ENCODE assay signal across 16 cellular contexts in genomic region chr6:27143474-27144026, GRCh38.
A peak's percentile ranks its signal among the peaks of the same experiment; 100 is the strongest.
DNase-seq lines count a peak whose midpoint lies in the region; ATAC-seq, FAIRE-seq and TF ChIP-seq lines count a peak whose summit lies in the region.
"Had no signal": no experiment of that assay in that cellular context is flagged by ENCODE, and none has a peak within 500 bp of the region (broad histone marks: within the 10 kb centered on the region; RNA-seq: fewer than 3 reads in every experiment).

No MANE protein-coding gene starts in this region.

- POLR2A ChIA-PET in CD8-positive, alpha-beta memory T cell (lab: Charles Lee), result interaction anchor here (1.2 to 6.1 kb wide), 3 partner anchors 11 to 1100 kb away, joined by 3 to 231 read pairs (median 39); a partner anchor contains a TSS
- POLR2A ChIA-PET in K562 (lab: Yijun Ruan, JAX), result interaction anchor here (0.5 to 10.6 kb wide), 12 partner anchors 12 to 1797 kb away, joined by 3 to 726 read pairs (median 4); a partner anchor contains a TSS

- H3K4me1 ChIP-seq in CD8-positive, alpha-beta memory T cell (ENCODE audit: insufficient read depth, low read length), result peaks cover 43% of the 10 kb centered on the region
- H3K4me1 ChIP-seq in OCI-LY1 (ENCODE audit: insufficient read depth, low read length, severe bottlenecking), result peaks cover 70% of the 10 kb centered on the region
- peaks cover 8 to 11% of the 10 kb centered on the region in 2 experiments; a peak in 4 of 5 replicates for H3K4me1 ChIP-seq in K562 (replicated peaks in 1 of 2; ENCODE audit: control insufficient read depth in 2 of 2, insufficient read depth in 2 of 2, low read length in 2 of 2)
- H3K4me1 ChIP-seq: SJCRH30 had no signal

- H3K79me2 ChIP-seq in OCI-LY1 (ENCODE audit: insufficient read depth, low read length) (no peaks in the 10 kb centered on the region), K562 (ENCODE audit: control insufficient read depth, insufficient read depth, low read length) (peaks cover 96% of the 10 kb centered on the region)

- BruUV-seq in K562 (replicated peaks; lab: Mats Ljungman, UMichigan), result no TSS peak

- H3K9me3 Mint-ChIP-seq in CD8-positive, alpha-beta memory T cell, result no peaks in the 10 kb centered on the region

- peaks cover 39 to 52% (median 40%) of the 10 kb centered on the region in 3 donors for H3K4me1 Mint-ChIP-seq in CD8-positive, alpha-beta memory T cell

- CTCF ChIA-PET in CD8-positive, alpha-beta memory T cell (lab: Charles Lee), result interaction anchor here (0.7 to 6.5 kb wide), 4 partner anchors 11 to 33 kb away, joined by 3 to 80 read pairs (median 16); a partner anchor contains a TSS
- CTCF ChIA-PET in K562 (lab: Yijun Ruan, JAX; ENCODE audit: low intra/inter-chr PET ratio), result no interaction called here

- H3K9me1 ChIP-seq in K562 (ENCODE audit: control insufficient read depth, insufficient read depth, low read length), result no peaks in the 10 kb centered on the region

- TF ChIP-seq CTCF in 22Rv1 (IDR thresholded peaks at IDR 0.05) (no peak), OCI-LY1 (IDR thresholded peaks at IDR 0.05; ENCODE audit: low read length) (no peak), K562 (IDR thresholded peaks at IDR 0.05 in 2 of 3, conservative IDR thresholded peaks at IDR 0.05 in 1 of 3; ENCODE audit: insufficient read depth in 2 of 3, low read depth in 1 of 3, low read length in 3 of 3) (no peak), brain microvascular endothelial cell (IDR thresholded peaks at IDR 0.05; ENCODE audit: low read depth, low read length, missing control alignments) (no peak)

- H3K36me3 ChIP-seq in CD8-positive, alpha-beta memory T cell (ENCODE audit: insufficient read depth, low read length), result no peaks in the 10 kb centered on the region
- H3K36me3 ChIP-seq in OCI-LY1 (ENCODE audit: insufficient read depth, low read length) (peaks cover 4% of the 10 kb centered on the region; the same call in 1 of the 2 replicates), K562 (ENCODE audit: control insufficient read depth, insufficient read depth, low read length) (peaks cover 66% of the 10 kb centered on the region), brain microvascular endothelial cell (replicated peaks) (no peaks in the 10 kb centered on the region)
- H3K36me3 ChIP-seq: SJCRH30 had no signal

- DNase-seq in CD8-positive, alpha-beta memory T cell, result no peak
- DNase-seq in K562 (ENCODE audit: extremely low read depth in 1 of 4, low spot score in 3 of 4), result peak in 1 of 4 experiments; percentile 43
- no peak for DNase-seq in Right ventricle myocardium inferior (ENCODE audit: missing footprints)
- no peak for DNase-seq in NCI-H2107 (lab: John Stamatoyannopoulos, UW)
- no peak for DNase-seq in brain microvascular endothelial cell
- DNase-seq: amygdala; dorsolateral prefrontal cortex; foreskin fibroblast; NCI-H510A; SJCRH30; stimulated activated CD4-positive, alpha-beta T cell treated with anti-CD3 and anti-CD28 coated beads, Interleukin-15, amount 100 ng/mL, for 24 hours had no signal

- no peaks in the 10 kb centered on the region for H3K9me3 ChIP-seq in CD8-positive, alpha-beta memory T cell (ENCODE audit: low read length)
- no peaks in the 10 kb centered on the region for H3K9me3 ChIP-seq in OCI-LY1 (ENCODE audit: low read length)
- no peaks in the 10 kb centered on the region for H3K9me3 ChIP-seq in K562 (replicated peaks; ENCODE audit: control insufficient read depth, insufficient read depth, low read depth, low read length)
- H3K9me3 ChIP-seq: SJCRH30 had no signal

- H3K9ac ChIP-seq in OCI-LY1 (ENCODE audit: low read length) (peak overlapping the region; percentile 53), K562 (ENCODE audit: insufficient read depth in 1 of 2, low read depth in 2 of 2, low read length in 2 of 2) (peak overlapping the region; percentile 57 to 74)

- peak overlapping the region in 5 of 7 donors; percentile 7 to 73 (median 34) for H3K4me3 Mint-ChIP-seq in CD8-positive, alpha-beta memory T cell

- peak overlapping the region in 7 of 8 donors; percentile 6 to 76 (median 35) for H3K27ac Mint-ChIP-seq in CD8-positive, alpha-beta memory T cell

- TF ChIP-seq POLR2A in K562 (conservative IDR thresholded peaks at IDR 0.05), result 0 out of 2 replicates have a peak, but pooled peaks have one; percentile 55

- H4K20me1 ChIP-seq in OCI-LY1 (ENCODE audit: insufficient read depth, low read length), result no peaks in the 10 kb centered on the region
- peaks cover 32% of the 10 kb centered on the region for H4K20me1 ChIP-seq in K562 (replicated peaks; ENCODE audit: control insufficient read depth, insufficient read depth, low read length)

- TF ChIP-seq RAD21 in K562 (CRISPR knock-in tag; conservative IDR thresholded peaks at IDR 0.05 in 1 of 2, IDR thresholded peaks at IDR 0.05 in 1 of 2), result no peak

- peaks cover 2 to 14% (median 3%) of the 10 kb centered on the region in 3 donors for H3K36me3 Mint-ChIP-seq in CD8-positive, alpha-beta memory T cell

- H3K4me2 ChIP-seq in OCI-LY1 (ENCODE audit: low read length), result peak overlapping the region; percentile 80; the same call in 1 of the 2 replicates
- peak overlapping the region; percentile 98 for H3K4me2 ChIP-seq in K562 (ENCODE audit: insufficient read depth, low read length)

- intact Hi-C loops in K562 (cut with micrococcal nuclease), result loop anchor here (10.0 kb wide), 1 partner anchor 859 kb away; a partner anchor contains a TSS
- intact Hi-C loops in Right ventricle myocardium inferior (cut with DNase I), result no loop called here

- H3K9me2 ChIP-seq in OCI-LY1 (ENCODE audit: low read depth, low read length), result no peaks in the 10 kb centered on the region

- H3K27me3 ChIP-seq in CD8-positive, alpha-beta memory T cell (ENCODE audit: insufficient read depth, low read length, poor library complexity, severe bottlenecking), result no peaks in the 10 kb centered on the region
- H3K27me3 ChIP-seq in OCI-LY1 (ENCODE audit: insufficient read depth, low read length) (no peaks in the 10 kb centered on the region), K562 (ENCODE audit: control insufficient read depth in 2 of 2, insufficient read depth in 2 of 2, low read length in 2 of 2) (no peaks in the 10 kb centered on the region), brain microvascular endothelial cell (replicated peaks) (no peaks in the 10 kb centered on the region)
- H3K27me3 ChIP-seq: neutrophil, SJCRH30 had no signal

- in situ Hi-C loops in K562 (cut with MboI), result no loop called here
- in situ Hi-C loops in brain microvascular endothelial cell (cut with HindIII; ENCODE audit: low pct_ligation_motif_present, low sequenced_read_pairs), result no loop called here

- no peak for TF ChIP-seq EP300 in K562 (IDR thresholded peaks at IDR 0.05; ENCODE audit: low read length)

- ATAC-seq in K562 (no peak), Right ventricle myocardium inferior (no peak), HG02642 (IDR thresholded peaks at IDR 0.05; ENCODE audit: poor library complexity, unreplicated experiment) (no peak)

- peaks cover 0 to 3% of the 10 kb centered on the region in 2 donors for H3K27me3 Mint-ChIP-seq in CD8-positive, alpha-beta memory T cell

- no peak overlapping the region for H2AFZ ChIP-seq in OCI-LY1 (ENCODE audit: low read length)
- H2AFZ ChIP-seq in K562 (ENCODE audit: low read depth, low read length), result no peak overlapping the region

- H3K4me3 ChIP-seq in CD8-positive, alpha-beta memory T cell (ENCODE audit: low read length), result no peak overlapping the region
- H3K4me3 ChIP-seq in OCI-LY1 (ENCODE audit: low read depth, low read length, poor library complexity, severe bottlenecking), result no peak overlapping the region
- peak overlapping the region; percentile 71 for H3K4me3 ChIP-seq in K562
- H3K4me3 ChIP-seq in brain microvascular endothelial cell (ENCODE audit: low read depth, low read length), result no peak overlapping the region
- H3K4me3 ChIP-seq: SJCRH30 had no signal

- FAIRE-seq in K562 (lab: Jason Lieb, UNC), result no peak
- FAIRE-seq: H1 had no signal

- 0% methylated on average over 2 of the region's 2 CpGs for WGBS in K562 (ENCODE audit: insufficient coverage, low coverage, missing lambda C conversion rate)

- peaks cover 34% of the 10 kb centered on the region for H3F3A ChIP-seq in OCI-LY1 (ENCODE audit: insufficient read depth, low read length)

- H3K27ac ChIP-seq in 22Rv1 (0 out of 2 replicates have a peak overlapping the region, but pooled peaks have one; percentile 98), OCI-LY1 (ENCODE audit: low read depth, low read length, poor library complexity, severe bottlenecking) (peak overlapping the region; percentile 99), K562 (ENCODE audit: extremely low read depth, low read depth, low read length) (peak overlapping the region; percentile 64), brain microvascular endothelial cell (no peak overlapping the region)
- H3K27ac ChIP-seq in CD8-positive, alpha-beta memory T cell (ENCODE audit: low read depth, low read length), result peak overlapping the region; percentile 91
- H3K27ac ChIP-seq: dorsolateral prefrontal cortex, neutrophil, SJCRH30 had no signal

TF ChIP-seq in K562, 482 proteins besides CTCF, POLR2A, EP300 and RAD21 (continues in another document):
- TF ChIP-seq ILF3 (IDR thresholded peaks at IDR 0.05; ENCODE audit: borderline replicate concordance), result 0 out of 2 replicates have a peak, but pooled peaks have one; percentile 73
- peak; percentile 14; the same call in 1 of the 2 replicates for TF ChIP-seq POLR2H (tag; IDR thresholded peaks at IDR 0.05; ENCODE audit: low read depth)
- no peak for TF ChIP-seq CBFB (CRISPR knock-in tag; IDR thresholded peaks at IDR 0.05)
- 0 out of 2 replicates have a peak, but pooled peaks have one; percentile 1 for TF ChIP-seq GTF2E2 (tag; IDR thresholded peaks at IDR 0.05)
- no peak for TF ChIP-seq HDAC8 (tag; IDR thresholded peaks at IDR 0.05)
- 0 out of 2 replicates have a peak, but pooled peaks have one; percentile 19 for TF ChIP-seq MXI1 (IDR thresholded peaks at IDR 0.05; ENCODE audit: low read depth, low read length)
- TF ChIP-seq SUPT5H (IDR thresholded peaks at IDR 0.05), result peak; percentile 22
- TF ChIP-seq CREB1 (IDR thresholded peaks at IDR 0.05), result 0 out of 2 replicates have a peak, but pooled peaks have one; percentile 3
- no peak for TF ChIP-seq CREB1 (CRISPR knock-in tag; IDR thresholded peaks at IDR 0.05)
- TF ChIP-seq NR2C2 (CRISPR knock-in tag; IDR thresholded peaks at IDR 0.05), result no peak
- 0 out of 2 replicates have a peak, but pooled peaks have one; percentile 21 for TF ChIP-seq NR2C2 (tag; IDR thresholded peaks at IDR 0.05)
